16 cellular contexts compared by ENCODE assay signal in genomic region chr17:62591323-62591722, GRCh38.
"Had no signal": no experiment of that assay in that cellular context is flagged by ENCODE, and none has a peak within 500 bp of the region (broad histone marks: within the 10 kb centered on the region; RNA-seq: fewer than 3 reads in every experiment).

No MANE protein-coding gene starts in this region.

- H3K27me3 ChIP-seq: colonic mucosa, heart right ventricle, spleen had no signal

- H3K9me3 ChIP-seq: colonic mucosa had no signal

- DNase-seq: activated B cell treated with CpG ODN at 0.5 μM for 24 hours; activated CD4-positive, alpha-beta memory T cell treated with anti-CD3 and anti-CD28 coated beads for 36 hours; activated CD4-positive, alpha-beta T cell treated with anti-CD3 and anti-CD28 coated beads for 4 hours; activated CD8-positive, alpha-beta memory T cell treated with anti-CD3 and anti-CD28 coated beads, Interleukin-2, amount 10 ng/mL, durations not matched to agents 7 days and 5 days; activated naive CD4-positive, alpha-beta T cell; activated naive CD8-positive, alpha-beta T cell treated with anti-CD3 and anti-CD28 coated beads for 36 hours; amygdala; central memory CD4-positive, alpha-beta T cell; colonic mucosa; heart right ventricle; natural killer cell; spleen; stimulated activated naive B cell treated with anti-CD40 and anti-IgM and Interleukin-4, amounts not matched to agents 10 μg/mL and 1 μg/mL and 100 μg/mL, for 72 hours; T-cell had no signal

- H3K36me3 ChIP-seq: colonic mucosa had no signal

- H3K9me3 Mint-ChIP-seq: activated B cell treated with CpG ODN at 0.5 μM for 24 hours; activated CD4-positive, alpha-beta memory T cell treated with anti-CD3 and anti-CD28 coated beads for 36 hours; activated naive CD8-positive, alpha-beta T cell treated with anti-CD3 and anti-CD28 coated beads for 36 hours; natural killer cell; T-cell had no signal

- H3K4me3 ChIP-seq: colonic mucosa, heart right ventricle, lung, spleen had no signal

- H3K27ac Mint-ChIP-seq: activated B cell treated with CpG ODN at 0.5 μM for 24 hours; activated CD4-positive, alpha-beta memory T cell treated with anti-CD3 and anti-CD28 coated beads for 36 hours; activated CD8-positive, alpha-beta memory T cell treated with anti-CD3 and anti-CD28 coated beads, Interleukin-2, amount 10 ng/mL, durations not matched to agents 7 days and 5 days; activated naive CD8-positive, alpha-beta T cell treated with anti-CD3 and anti-CD28 coated beads for 36 hours; natural killer cell; stimulated activated naive B cell treated with anti-CD40 and anti-IgM and Interleukin-4, amounts not matched to agents 10 μg/mL and 1 μg/mL and 100 μg/mL, for 72 hours; T-cell had no signal

- H3K27me3 Mint-ChIP-seq: activated B cell treated with CpG ODN at 0.5 μM for 24 hours; activated CD4-positive, alpha-beta memory T cell treated with anti-CD3 and anti-CD28 coated beads for 36 hours; activated CD8-positive, alpha-beta memory T cell treated with anti-CD3 and anti-CD28 coated beads, Interleukin-2, amount 10 ng/mL, durations not matched to agents 7 days and 5 days; activated naive CD8-positive, alpha-beta T cell treated with anti-CD3 and anti-CD28 coated beads for 36 hours; stimulated activated naive B cell treated with anti-CD40 and anti-IgM and Interleukin-4, amounts not matched to agents 10 μg/mL and 1 μg/mL and 100 μg/mL, for 72 hours; T-cell had no signal

- H3K4me1 ChIP-seq: colonic mucosa, parathyroid adenoma, spleen had no signal

- H3K4me1 Mint-ChIP-seq: activated B cell treated with CpG ODN at 0.5 μM for 24 hours; activated CD8-positive, alpha-beta memory T cell treated with anti-CD3 and anti-CD28 coated beads, Interleukin-2, amount 10 ng/mL, durations not matched to agents 7 days and 5 days; activated naive CD8-positive, alpha-beta T cell treated with anti-CD3 and anti-CD28 coated beads for 36 hours; stimulated activated naive B cell treated with anti-CD40 and anti-IgM and Interleukin-4, amounts not matched to agents 10 μg/mL and 1 μg/mL and 100 μg/mL, for 72 hours; T-cell had no signal

- ATAC-seq: activated CD8-positive, alpha-beta memory T cell treated with anti-CD3 and anti-CD28 coated beads, Interleukin-2, amount 10 ng/mL, durations not matched to agents 7 days and 5 days; natural killer cell; stimulated activated naive B cell treated with anti-CD40 and anti-IgM and Interleukin-4, amounts not matched to agents 10 μg/mL and 1 μg/mL and 100 μg/mL, for 72 hours; T-cell had no signal

- H3K4me3 Mint-ChIP-seq: activated B cell treated with CpG ODN at 0.5 μM for 24 hours; activated CD4-positive, alpha-beta memory T cell treated with anti-CD3 and anti-CD28 coated beads for 36 hours; activated CD8-positive, alpha-beta memory T cell treated with anti-CD3 and anti-CD28 coated beads, Interleukin-2, amount 10 ng/mL, durations not matched to agents 7 days and 5 days; activated naive CD8-positive, alpha-beta T cell treated with anti-CD3 and anti-CD28 coated beads for 36 hours; natural killer cell; stimulated activated naive B cell treated with anti-CD40 and anti-IgM and Interleukin-4, amounts not matched to agents 10 μg/mL and 1 μg/mL and 100 μg/mL, for 72 hours; T-cell had no signal

- H3K27ac ChIP-seq: colonic mucosa, heart right ventricle, parathyroid adenoma, spleen had no signal
